Comparison of ENCODE assay signal across 22 cellular contexts in the genomic region with DNA sequence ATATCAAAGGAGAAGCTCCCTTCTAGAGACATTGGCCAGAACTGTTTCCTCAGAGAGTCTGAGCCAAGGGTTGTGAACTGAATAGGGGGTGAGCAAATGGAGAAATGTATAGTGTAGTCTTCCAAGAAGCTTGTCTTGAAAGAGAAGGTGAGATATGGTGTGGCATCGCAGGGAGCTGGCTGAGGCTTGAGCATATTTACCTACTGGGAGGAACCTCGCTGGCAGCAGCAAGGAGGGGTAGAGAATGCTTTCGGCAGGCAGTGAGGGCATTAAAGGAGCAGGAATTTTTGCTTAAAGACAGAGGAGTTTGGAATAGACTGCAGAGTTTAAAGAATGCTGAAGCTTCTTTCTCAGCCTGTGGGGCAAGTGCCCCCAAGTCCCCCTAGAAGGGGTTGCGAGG. TPM values are rescaled to one million over a fixed set of nuclear protein-coding genes. Genes with fewer than 3 reads are reported as not detected.
DNase-seq lines count a peak whose midpoint lies in the region; ATAC-seq and TF ChIP-seq lines count a peak whose summit lies in the region.
"Had no signal": no experiment of that assay in that cellular context is flagged by ENCODE, and none has a peak within 500 bp of the region (broad histone marks: within the 10 kb centered on the region; RNA-seq: fewer than 3 reads in every experiment).

No MANE protein-coding gene starts in this region.

- H2AFZ ChIP-seq in SK-N-SH (ENCODE audit: low read depth) (no peak overlapping the region), PC-9 (0 out of 2 replicates have a peak overlapping the region, but pooled peaks have one; percentile 30)

- H4K20me1 ChIP-seq in SK-N-SH (ENCODE audit: insufficient read depth) (no peaks in the 10 kb centered on the region), PC-9 (ENCODE audit: insufficient read depth) (no peaks in the 10 kb centered on the region)

- H3F3A ChIP-seq in SK-N-SH (replicated peaks; ENCODE audit: insufficient read depth), result no peaks in the 10 kb centered on the region
- no peaks in the 10 kb centered on the region for H3F3A ChIP-seq in PC-9 (ENCODE audit: insufficient read depth, low read depth)

- intact Hi-C loops in CD8-positive, alpha-beta T cell (cut with DNase I, micrococcal nuclease), result no loop called here
- intact Hi-C loops in PC-9 (cut with micrococcal nuclease; ENCODE audit: unreplicated experiment), result no loop called here

- H3K27me3 ChIP-seq in SK-N-SH (ENCODE audit: insufficient read depth) (no peaks in the 10 kb centered on the region; the same call in 1 of the 2 replicates), PC-9 (ENCODE audit: insufficient read depth, low read depth) (peaks cover 77% of the 10 kb centered on the region), mucosa of rectum (ENCODE audit: control insufficient read depth in 2 of 2, insufficient read depth in 2 of 2, low read length in 2 of 2) (no peaks in the 10 kb centered on the region)
- no peaks in the 10 kb centered on the region for H3K27me3 ChIP-seq in CD8-positive, alpha-beta T cell (ENCODE audit: insufficient read depth, low read length)
- H3K27me3 ChIP-seq: testis had no signal

- H3K36me3 Mint-ChIP-seq in CD8-positive, alpha-beta T cell, result peaks cover 3% of the 10 kb centered on the region

- ATAC-seq in SK-N-SH treated with all-trans-retinoic acid at 6 μM for 48 hours, result no peak
- no peak for ATAC-seq in CD8-positive, alpha-beta T cell
- ATAC-seq: psoas muscle had no signal

- H3K9me2 ChIP-seq in SK-N-SH, result no peaks in the 10 kb centered on the region
- H3K9me2 ChIP-seq in PC-9 (ENCODE audit: insufficient read depth), result no peaks in the 10 kb centered on the region

- H3K27ac Mint-ChIP-seq in CD8-positive, alpha-beta T cell, result no peak overlapping the region
- H3K27ac Mint-ChIP-seq: activated T-helper 2 cell treated with anti-CD3 and anti-CD28 coated beads, Interferon-gamma antibody, Interleukin-2, Interleukin-4, amounts not matched to agents 10 μg/mL and 5 μg/mL and 100 μg/mL, durations not matched to agents 14 hours and 24 hours and 36 hours had no signal

- H3K27ac ChIP-seq in SK-N-SH (ENCODE audit: low read depth in 2 of 2, low read length in 1 of 2) (no peak overlapping the region), PC-9 (no peak overlapping the region), mucosa of rectum (ENCODE audit: low read depth in 2 of 2, low read length in 2 of 2) (peak overlapping the region; percentile 36 to 48)
- no peak overlapping the region for H3K27ac ChIP-seq in CD8-positive, alpha-beta T cell (ENCODE audit: low read depth, low read length)
- H3K27ac ChIP-seq: psoas muscle, testis had no signal

- H3K4me2 ChIP-seq in SK-N-SH (peak overlapping the region; percentile 30; the same call in 1 of the 2 replicates), PC-9 (peak overlapping the region; percentile 46)

- no peak for DNase-seq in SK-N-SH
- DNase-seq in CD8-positive, alpha-beta T cell, result no peak
- DNase-seq in PC-9, result no peak
- no peak for DNase-seq in activated CD4-positive, CD25-positive, alpha-beta regulatory T cell treated with anti-CD3 and anti-CD28 coated beads, Interleukin-2, amount 50 U/mL, for 72 hours
- no peak for DNase-seq in GDM1 (lab: John Stamatoyannopoulos, UW)
- DNase-seq in C1 segment of cervical spinal cord (lab: John Stamatoyannopoulos, UW), result no peak
- DNase-seq: 8988T; activated CD4-positive, CD25-positive, alpha-beta regulatory T cell; NCI-H146; NCI-H2227 treated with DMSO at 0.1 percent for 48 hours; psoas muscle; stimulated activated CD8-positive, alpha-beta memory T cell treated with anti-CD3 and anti-CD28 coated beads, Interleukin-4, amount 100 ng/mL, for 48 hours; SW 1271; testis had no signal

- no peak for TF ChIP-seq EP300 in SK-N-SH (IDR thresholded peaks at IDR 0.05; ENCODE audit: borderline replicate concordance in 1 of 2, low read depth in 1 of 2, low read length in 1 of 2)

- peaks cover 5% of the 10 kb centered on the region for H3K9me3 Mint-ChIP-seq in CD8-positive, alpha-beta T cell

- 62% methylated on average over 4 of the region's 4 CpGs for WGBS in SK-N-SH (ENCODE audit: low lambda C conversion rate)

- CTCF ChIA-PET in SK-N-SH (lab: Yijun Ruan, JAX) (interaction anchor here (1.6 kb wide), 1 partner anchor 132 kb away, joined by 6 read pairs; no protein-coding TSS in a partner anchor), PC-9 (lab: Charles Lee) (no interaction called here)
- CTCF ChIA-PET in CD8-positive, alpha-beta T cell (lab: Charles Lee), result no interaction called here

- no TSS peak for BruUV-seq in PC-9 (replicated peaks; lab: Mats Ljungman, UMichigan)

- H3K36me3 ChIP-seq in SK-N-SH (replicated peaks in 1 of 2; ENCODE audit: control insufficient read depth in 1 of 2, insufficient read depth in 2 of 2, low read length in 1 of 2), result no peaks in the 10 kb centered on the region
- H3K36me3 ChIP-seq in CD8-positive, alpha-beta T cell (ENCODE audit: insufficient read depth, low read length), result no peaks in the 10 kb centered on the region
- H3K36me3 ChIP-seq in PC-9 (ENCODE audit: low read depth), result no peaks in the 10 kb centered on the region
- no peaks in the 10 kb centered on the region for H3K36me3 ChIP-seq in mucosa of rectum (ENCODE audit: control insufficient read depth in 2 of 2, insufficient read depth in 2 of 2, low read length in 2 of 2)

- H3K4me1 ChIP-seq in SK-N-SH (ENCODE audit: control insufficient read depth in 1 of 2, insufficient read depth in 2 of 2, low read depth in 1 of 2, low read length in 1 of 2) (peaks cover 0 to 5% of the 10 kb centered on the region in 2 experiments; a peak in 1 of 4 replicates), PC-9 (replicated peaks; ENCODE audit: insufficient read depth) (no peaks in the 10 kb centered on the region), mucosa of rectum (ENCODE audit: control insufficient read depth in 2 of 2, insufficient read depth in 2 of 2, low read length in 2 of 2) (peaks cover 0 to 10% of the 10 kb centered on the region in 2 donors)
- H3K4me1 ChIP-seq in CD8-positive, alpha-beta T cell (ENCODE audit: insufficient read depth, low read length), result no peaks in the 10 kb centered on the region
- H3K4me1 ChIP-seq: psoas muscle, testis had no signal

- TF ChIP-seq CTCF in SK-N-SH (IDR thresholded peaks at IDR 0.05), result no peak
- no peak for TF ChIP-seq CTCF in CD8-positive, alpha-beta T cell (IDR thresholded peaks at IDR 0.05)
- TF ChIP-seq CTCF in PC-9 (conservative IDR thresholded peaks at IDR 0.05), result no peak

- peak overlapping the region; percentile 12 for H3K4me3 Mint-ChIP-seq in CD8-positive, alpha-beta T cell

- no peak overlapping the region for H3K9ac ChIP-seq in SK-N-SH
- H3K9ac ChIP-seq in mucosa of rectum (ENCODE audit: low read depth in 1 of 2, low read length in 2 of 2), result no peak overlapping the region

- H3K79me2 ChIP-seq in SK-N-SH (ENCODE audit: insufficient read depth) (no peaks in the 10 kb centered on the region), PC-9 (ENCODE audit: low read depth) (no peaks in the 10 kb centered on the region)

- H3K27me3 Mint-ChIP-seq in CD8-positive, alpha-beta T cell (ENCODE audit: low read depth), result peaks cover 8% of the 10 kb centered on the region

- TF ChIP-seq RAD21 in SK-N-SH (IDR thresholded peaks at IDR 0.05; ENCODE audit: low read length), result no peak

- POLR2A ChIA-PET in SK-N-SH (lab: Yijun Ruan, JAX) (no interaction called here), PC-9 (lab: Charles Lee; ENCODE audit: unreplicated experiment) (no interaction called here)
- POLR2A ChIA-PET in CD8-positive, alpha-beta T cell (lab: Charles Lee), result no interaction called here

- H3K9me3 ChIP-seq in SK-N-SH (no peaks in the 10 kb centered on the region), PC-9 (ENCODE audit: insufficient read depth, low read depth) (no peaks in the 10 kb centered on the region), mucosa of rectum (ENCODE audit: control insufficient read depth in 2 of 2, low read length in 2 of 2) (no peaks in the 10 kb centered on the region)
- no peaks in the 10 kb centered on the region for H3K9me3 ChIP-seq in CD8-positive, alpha-beta T cell (ENCODE audit: low read length)
- H3K9me3 ChIP-seq: psoas muscle, testis had no signal

- peaks cover 21% of the 10 kb centered on the region for H3K4me1 Mint-ChIP-seq in CD8-positive, alpha-beta T cell (ENCODE audit: low read depth)

- H3K4me3 ChIP-seq in SK-N-SH (ENCODE audit: low read depth in 2 of 2, low read length in 1 of 2) (0 out of 4 replicates have a peak overlapping the region, but pooled peaks of 1 of the 2 experiments have one; percentile 25), PC-9 (peak overlapping the region; percentile 15; the same call in 1 of the 2 replicates), mucosa of rectum (ENCODE audit: low read length in 2 of 2) (peak overlapping the region in 1 of 2 donors; percentile 44)
- H3K4me3 ChIP-seq in CD8-positive, alpha-beta T cell (ENCODE audit: low read depth, low read length), result no peak overlapping the region
- H3K4me3 ChIP-seq: psoas muscle, testis had no signal

TF ChIP-seq in SK-N-SH, 30 proteins besides CTCF, POLR2A, EP300 and RAD21 (continues in another document):
- TF ChIP-seq NRF1 (IDR thresholded peaks at IDR 0.05; ENCODE audit: low read depth, low read length) (no peak), GABPA (IDR thresholded peaks at IDR 0.05; ENCODE audit: low read depth) (no peak), SIN3A (IDR thresholded peaks at IDR 0.05; ENCODE audit: borderline replicate concordance, low read depth, low read length) (no peak), MEF2A (IDR thresholded peaks at IDR 0.05; ENCODE audit: borderline replicate concordance, low read depth) (no peak), POLR2AphosphoS5 (IDR thresholded peaks at IDR 0.05; ENCODE audit: low read depth, low read length) (no peak), RCOR1 (IDR thresholded peaks at IDR 0.05; ENCODE audit: low read length) (no peak), NFIC (IDR thresholded peaks at IDR 0.05; ENCODE audit: borderline replicate concordance) (no peak), RXRA (IDR thresholded peaks at IDR 0.05; ENCODE audit: borderline replicate concordance, low read depth) (no peak), GATA2 (CRISPR knock-in tag; IDR thresholded peaks at IDR 0.05) (no peak)

RNA-seq across cellular contexts. Expression of a gene that starts 59.3 kb away (rescaled TPM):
- polyA plus RNA-seq in SK-N-SH (2012; rRNA removed), result not detected in 2 replicates
- not detected in 2 replicates for polyA plus RNA-seq in SK-N-SH (2012; cell fraction: cytosol; rRNA removed)
- not detected in 2 replicates for polyA plus RNA-seq in SK-N-SH (2012; cell fraction: nucleus; rRNA removed)
- total RNA-seq in CD8-positive, alpha-beta T cell, result not detected
- not detected in 2 replicates for total RNA-seq in PC-9 (2021)
- total RNA-seq: activated T-helper 2 cell treated with anti-CD3 and anti-CD28 coated beads, Interferon-gamma antibody, Interleukin-2, Interleukin-4, amounts not matched to agents 10 μg/mL and 5 μg/mL and 100 μg/mL, durations not matched to agents 14 hours and 24 hours and 36 hours; HT1080; lower leg skin; M059J; myocyte; psoas muscle had no signal
- polyA plus RNA-seq: BJ had no signal

Comparison
In these comparisons a context has a peak if more than half of its experiments do, and no peak if none do; other contexts are left out.
1. H3K27ac ChIP-seq: peak in mucosa of rectum (2 of 2); none in SK-N-SH (0 of 2), CD8-positive, alpha-beta T cell (single experiment) and PC-9 (single experiment).